ENCODE assay signal across 26 cellular contexts in genomic region chr6:87628881-87629280, GRCh38. TPM values are rescaled to one million over a fixed set of nuclear protein-coding genes. Genes with fewer than 3 reads are reported as not detected.
DNase-seq lines count a peak whose midpoint lies in the region; ATAC-seq, FAIRE-seq and TF ChIP-seq lines count a peak whose summit lies in the region.
"Had no signal": no experiment of that assay in that cellular context is flagged by ENCODE, and none has a peak within 500 bp of the region (broad histone marks: within the 10 kb centered on the region; RNA-seq: fewer than 3 reads in every experiment).

No MANE protein-coding gene starts in this region.

- no TSS peak for BruUV-seq in HepG2 (replicated peaks; lab: Mats Ljungman, UMichigan)

- H3K36me3 Mint-ChIP-seq in HFFc6 (ENCODE audit: low read depth) (peaks cover 15% of the 10 kb centered on the region; the same call in 1 of the 2 replicates), chondrocyte (ENCODE audit: low read depth) (peaks cover 10% of the 10 kb centered on the region)

- intact Hi-C loops in left colon (cut with DNase I, micrococcal nuclease) = no loop called here
- intact Hi-C loops in HepG2 (cut with micrococcal nuclease; ENCODE audit: unreplicated experiment) = no loop called here

- H3K4me3 Mint-ChIP-seq in HFFc6 (no peak overlapping the region), chondrocyte (ENCODE audit: unreplicated experiment) (no peak overlapping the region)
- H3K4me3 Mint-ChIP-seq: activated CD4-positive, alpha-beta memory T cell treated with anti-CD3 and anti-CD28 coated beads for 36 hours had no signal

- H3K4me1 Mint-ChIP-seq in HFFc6 (ENCODE audit: low read depth) (peaks cover 19% of the 10 kb centered on the region), chondrocyte (ENCODE audit: low read depth) (peaks cover 2% of the 10 kb centered on the region)

- CTCF ChIA-PET in HepG2 (lab: Yijun Ruan, JAX; ENCODE audit: low intra/inter-chr PET ratio, low total read pairs) = no interaction called here

- H3K9me3 ChIP-seq in HepG2 (ENCODE audit: low read length) = no peaks in the 10 kb centered on the region
- H3K9me3 ChIP-seq: adrenal gland, lower lobe of right lung, right atrium auricular region, vagina had no signal

- DNase-seq in AG08395 (ENCODE audit: low spot score) = peak; percentile 19
- peak; percentile 17 for DNase-seq in HFFc6
- peak; percentile 81 for DNase-seq in choroid plexus epithelial cell (ENCODE audit: low read depth)
- no peak for DNase-seq in left colon
- no peak for DNase-seq in NCI-H2227 treated with DMSO at 0.1 percent for 48 hours (lab: John Stamatoyannopoulos, UW)
- no peak for DNase-seq in HepG2 (ENCODE audit: low spot score)
- no peak for DNase-seq in chondrocyte (ENCODE audit: low spot score)
- DNase-seq: activated CD4-positive, alpha-beta memory T cell treated with anti-CD3 and anti-CD28 coated beads for 36 hours; activated gamma-delta T cell; adrenal gland; CD4-positive, CD25-positive, alpha-beta regulatory T cell; central memory CD4-positive, alpha-beta T cell; erythroblast; GF-D8; H7; Kasumi-1; lower lobe of right lung; NCI-H1092 treated with DMSO at 0.1 percent for 48 hours; NCI-H2029 treated with DMSO at 0.1 percent for 48 hours; NCI-H524; occipital lobe; T-helper 2 cell had no signal

- peak; percentile 43 for ATAC-seq in left colon
- ATAC-seq in GM18868 (IDR thresholded peaks at IDR 0.05; ENCODE audit: unreplicated experiment) = no peak
- ATAC-seq in HepG2 = no peak
- ATAC-seq: lower lobe of right lung had no signal

- FAIRE-seq in HepG2 (lab: Jason Lieb, UNC) = no peak
- FAIRE-seq: A204.1 had no signal

- no peaks in the 10 kb centered on the region for H3K27me3 ChIP-seq in HepG2 (ENCODE audit: control insufficient read depth in 1 of 2, insufficient read depth in 2 of 2, low read length in 2 of 2)
- H3K27me3 ChIP-seq: adrenal gland, right atrium auricular region, vagina had no signal

- H3K4me2 ChIP-seq in HepG2 (ENCODE audit: low read depth, low read length) = no peak overlapping the region

- no peak overlapping the region for H3K27ac Mint-ChIP-seq in HFFc6
- H3K27ac Mint-ChIP-seq in chondrocyte (ENCODE audit: unreplicated experiment) = no peak overlapping the region
- H3K27ac Mint-ChIP-seq: activated CD4-positive, alpha-beta memory T cell treated with anti-CD3 and anti-CD28 coated beads for 36 hours; CD4-positive, CD25-positive, alpha-beta regulatory T cell had no signal

- H3K4me3 ChIP-seq in choroid plexus epithelial cell (ENCODE audit: low read depth, low read length) = no peak overlapping the region
- H3K4me3 ChIP-seq in HepG2 (replicated peaks in 1 of 3; ENCODE audit: insufficient read depth in 1 of 3, low read depth in 2 of 3, low read length in 3 of 3) = no peak overlapping the region
- H3K4me3 ChIP-seq: adrenal gland, lower lobe of right lung, right atrium auricular region, vagina had no signal

- TF ChIP-seq CTCF in HFFc6 (IDR thresholded peaks at IDR 0.05) = no peak
- no peak for TF ChIP-seq CTCF in choroid plexus epithelial cell (conservative IDR thresholded peaks at IDR 0.05; ENCODE audit: low read depth, low read length)
- TF ChIP-seq CTCF in HepG2 (CRISPR knock-in tag; IDR thresholded peaks at IDR 0.05) = no peak
- TF ChIP-seq CTCF in chondrocyte (IDR thresholded peaks at IDR 0.05) = no peak

- no peak overlapping the region for H3K9ac ChIP-seq in HepG2 (ENCODE audit: insufficient read depth, low read depth, low read length)

- no peak overlapping the region for H2AFZ ChIP-seq in HepG2 (ENCODE audit: low read length)

- H4K20me1 ChIP-seq in HepG2 (ENCODE audit: insufficient read depth, low read length) = no peaks in the 10 kb centered on the region

- H3K4me1 ChIP-seq in HepG2 (ENCODE audit: insufficient read depth, low read length) = no peaks in the 10 kb centered on the region
- H3K4me1 ChIP-seq: lower lobe of right lung, vagina had no signal

- POLR2A ChIA-PET in HepG2 (lab: Yijun Ruan, JAX) = no interaction called here

- no peak overlapping the region for H3K27ac ChIP-seq in HepG2 (ENCODE audit: extremely low read length, insufficient read depth, low read length)
- H3K27ac ChIP-seq: adrenal gland, lower lobe of right lung, right atrium auricular region, vagina had no signal

- H3K79me2 ChIP-seq in HepG2 (ENCODE audit: insufficient read depth, low read length) = no peaks in the 10 kb centered on the region

- H3K36me3 ChIP-seq in HepG2 (replicated peaks in 1 of 2; ENCODE audit: control insufficient read depth in 1 of 2, insufficient read depth in 2 of 2, low read length in 2 of 2) = peaks cover 1 to 15% of the 10 kb centered on the region in 2 experiments; a peak in 2 of 5 replicates
- H3K36me3 ChIP-seq: lower lobe of right lung had no signal

- no peak for TF ChIP-seq RAD21 in HepG2 (CRISPR knock-in tag; IDR thresholded peaks at IDR 0.05)

- H3K9me3 Mint-ChIP-seq in HFFc6 = no peaks in the 10 kb centered on the region
- H3K9me3 Mint-ChIP-seq in chondrocyte (ENCODE audit: low read depth) = no peaks in the 10 kb centered on the region
- H3K9me3 Mint-ChIP-seq: activated CD4-positive, alpha-beta memory T cell treated with anti-CD3 and anti-CD28 coated beads for 36 hours had no signal

- no peak for TF ChIP-seq EP300 in HepG2 (IDR thresholded peaks at IDR 0.05; ENCODE audit: low read depth in 2 of 2, low read length in 2 of 2)
- no peak for TF ChIP-seq EP300 in HepG2 (CRISPR knock-in tag; IDR thresholded peaks at IDR 0.05; ENCODE audit: borderline replicate concordance)

- TF ChIP-seq POLR2A in HepG2 (IDR thresholded peaks at IDR 0.05; ENCODE audit: insufficient read depth in 1 of 2, low read depth in 2 of 2, low read length in 2 of 2) = no peak

- in situ Hi-C loops in HepG2 (cut with HindIII; ENCODE audit: extremely low pct_ligation_motif_present, low pct_unique_long_range_greater_than_20kb) = no loop called here

- no peaks in the 10 kb centered on the region for H3K27me3 Mint-ChIP-seq in HFFc6 (ENCODE audit: insufficient read depth)
- no peaks in the 10 kb centered on the region for H3K27me3 Mint-ChIP-seq in chondrocyte (ENCODE audit: low read depth)
- H3K27me3 Mint-ChIP-seq: activated CD4-positive, alpha-beta memory T cell treated with anti-CD3 and anti-CD28 coated beads for 36 hours; CD4-positive, CD25-positive, alpha-beta regulatory T cell had no signal

RNA-seq across cellular contexts. Expression of gene ORC3, which starts 38.9 kb away (rescaled TPM):
- total RNA-seq in HFFc6 (2021; fragmentation: NEBNext Ultra II Directional; extraction: Animal tissue kit (Norgen Biotek cat#: 25700)) = 10 to 100 TPM; 26.7 to 35.1 (median 29.7) TPM
- total RNA-seq in left colon (10 to 100 TPM; 11.3 to 11.9 TPM), HepG2 (2016; rRNA removed; fragmentation: Illumina TruSeq; extraction: Trizol) (43.5 and 56.0 TPM in 2 replicates), chondrocyte (16.7 to 28.6 TPM (median 17.5 TPM) in 3 replicates)
- 14.4 and 15.3 TPM in 2 replicates for total RNA-seq in HepG2 (2016; cell fraction: cytosol; rRNA removed; fragmentation: Illumina TruSeq; extraction: Trizol; ENCODE audit: low read depth)
- 43.0 and 58.6 TPM in 2 replicates for total RNA-seq in HepG2 (2016; cell fraction: insoluble cytoplasmic fraction; rRNA removed; fragmentation: Illumina TruSeq; extraction: Trizol)
- total RNA-seq in HepG2 (2016; cell fraction: membrane; rRNA removed; fragmentation: Illumina TruSeq; extraction: Trizol) = 26.8 and 30.0 TPM in 2 replicates
- 46.7 and 53.3 TPM in 2 replicates for total RNA-seq in HepG2 (2016; cell fraction: nucleus; rRNA removed; fragmentation: Illumina TruSeq; extraction: Trizol)
- 14.4 and 21.8 TPM in 2 replicates for polyA plus RNA-seq in HepG2 (2011; rRNA removed)
- polyA plus RNA-seq in HepG2 (2011; cell fraction: cytosol; rRNA removed) = 8.2 and 10.9 TPM in 2 replicates
- 11.9 and 14.1 TPM in 2 replicates for polyA plus RNA-seq in HepG2 (2011; cell fraction: nucleus; rRNA removed)
- polyA plus RNA-seq in HepG2 (2012) = 8.8 and 16.2 TPM in 2 replicates
- polyA plus RNA-seq in HepG2 (2016; cell fraction: cytosol; fragmentation: Illumina TruSeq; extraction: Trizol; ENCODE audit: low read depth) = 10.6 and 10.7 TPM in 2 replicates
- polyA plus RNA-seq in HepG2 (2016; cell fraction: insoluble cytoplasmic fraction; fragmentation: Illumina TruSeq; extraction: Trizol; ENCODE audit: low read depth) = 54.2 and 57.0 TPM in 2 replicates
- polyA plus RNA-seq in HepG2 (2016; cell fraction: membrane; fragmentation: Illumina TruSeq; extraction: Trizol; ENCODE audit: low read depth) = 15.8 and 20.8 TPM in 2 replicates
- 41.2 and 46.6 TPM in 2 replicates for polyA plus RNA-seq in HepG2 (2016; cell fraction: nucleus; fragmentation: Illumina TruSeq; extraction: Trizol; ENCODE audit: insufficient read depth, low read depth)
- 9.6 and 17.7 TPM in 2 replicates for polyA minus RNA-seq in HepG2 (2011; rRNA and poly(A)+ RNA removed; ENCODE audit: low replicate concordance)
- polyA minus RNA-seq in HepG2 (2011; cell fraction: cytosol; rRNA and poly(A)+ RNA removed) = 7.4 and 9.8 TPM in 2 replicates
- 39.0 TPM in 2 replicates for polyA minus RNA-seq in HepG2 (2011; cell fraction: nucleus; rRNA and poly(A)+ RNA removed)

RNA-seq across cellular contexts. Expression of gene RARS2, which starts 39.1 kb away (rescaled TPM):
- 10 to 100 TPM; 48.3 to 62.0 (median 58.3) TPM for total RNA-seq in HFFc6 (2021; fragmentation: NEBNext Ultra II Directional; extraction: Animal tissue kit (Norgen Biotek cat#: 25700))
- 10 to 100 TPM; 28.8 to 32.0 TPM for total RNA-seq in left colon
- 80.1 and 103 TPM in 2 replicates for total RNA-seq in HepG2 (2016; rRNA removed; fragmentation: Illumina TruSeq; extraction: Trizol)
- total RNA-seq in HepG2 (2016; cell fraction: cytosol; rRNA removed; fragmentation: Illumina TruSeq; extraction: Trizol; ENCODE audit: low read depth) = 37.4 and 43.4 TPM in 2 replicates
- total RNA-seq in HepG2 (2016; cell fraction: insoluble cytoplasmic fraction; rRNA removed; fragmentation: Illumina TruSeq; extraction: Trizol) = 81.0 and 99.9 TPM in 2 replicates
- 77.6 and 80.4 TPM in 2 replicates for total RNA-seq in HepG2 (2016; cell fraction: membrane; rRNA removed; fragmentation: Illumina TruSeq; extraction: Trizol)
- total RNA-seq in HepG2 (2016; cell fraction: nucleus; rRNA removed; fragmentation: Illumina TruSeq; extraction: Trizol) = 80.5 and 89.7 TPM in 2 replicates
- polyA plus RNA-seq in HepG2 (2011; rRNA removed) = 19.6 and 23.4 TPM in 2 replicates
- 9.3 and 13.2 TPM in 2 replicates for polyA plus RNA-seq in HepG2 (2011; cell fraction: cytosol; rRNA removed)
- polyA plus RNA-seq in HepG2 (2011; cell fraction: nucleus; rRNA removed) = 14.0 and 14.7 TPM in 2 replicates
- polyA plus RNA-seq in HepG2 (2012) = 35.1 and 43.4 TPM in 2 replicates
- polyA plus RNA-seq in HepG2 (2016; cell fraction: cytosol; fragmentation: Illumina TruSeq; extraction: Trizol; ENCODE audit: low read depth) = 37.5 and 43.9 TPM in 2 replicates
- 94.9 and 98.5 TPM in 2 replicates for polyA plus RNA-seq in HepG2 (2016; cell fraction: insoluble cytoplasmic fraction; fragmentation: Illumina TruSeq; extraction: Trizol; ENCODE audit: low read depth)
- polyA plus RNA-seq in HepG2 (2016; cell fraction: membrane; fragmentation: Illumina TruSeq; extraction: Trizol; ENCODE audit: low read depth) = 69.8 and 72.8 TPM in 2 replicates
- 103 and 104 TPM in 2 replicates for polyA plus RNA-seq in HepG2 (2016; cell fraction: nucleus; fragmentation: Illumina TruSeq; extraction: Trizol; ENCODE audit: insufficient read depth, low read depth)
- polyA minus RNA-seq in HepG2 (2011; rRNA and poly(A)+ RNA removed; ENCODE audit: low replicate concordance) = 8.6 and 10.2 TPM in 2 replicates
- 11.7 and 12.2 TPM in 2 replicates for polyA minus RNA-seq in HepG2 (2011; cell fraction: cytosol; rRNA and poly(A)+ RNA removed)
- 49.2 and 63.3 TPM in 2 replicates for polyA minus RNA-seq in HepG2 (2011; cell fraction: nucleus; rRNA and poly(A)+ RNA removed)
- total RNA-seq in chondrocyte = 43.8 to 50.7 TPM (median 44.7 TPM) in 3 replicates

Comparison
In these comparisons a context has a peak if more than half of its experiments do, and no peak if none do; other contexts are left out.
1. DNase-seq: peak in AG08395 (single experiment), HFFc6 (single experiment) and choroid plexus epithelial cell (single experiment); none in left colon (0 of 2), NCI-H2227 treated with DMSO at 0.1 percent for 48 hours (single experiment), HepG2 (single experiment) and chondrocyte (single experiment).